Comparison of ENCODE assay signal across 25 cellular contexts in genomic region chr7:25382175-25382574, GRCh38.
A peak's percentile ranks its signal among the peaks of the same experiment; 100 is the strongest.
DNase-seq lines count a peak whose midpoint lies in the region; ATAC-seq and TF ChIP-seq lines count a peak whose summit lies in the region.
"Had no signal": no experiment of that assay in that cellular context is flagged by ENCODE, and none has a peak within 500 bp of the region (broad histone marks: within the 10 kb centered on the region; RNA-seq: fewer than 3 reads in every experiment).

No MANE protein-coding gene starts in this region.

- H3K27me3 Mint-ChIP-seq in MCF 10A (ENCODE audit: insufficient read depth, unreplicated experiment) = peaks cover 73% of the 10 kb centered on the region

- no peak overlapping the region for H3K4me3 ChIP-seq in breast epithelium
- H3K4me3 ChIP-seq: GM12878, GM23338, SJSA1 had no signal

- H3K4me3 Mint-ChIP-seq in MCF 10A (ENCODE audit: unreplicated experiment) = no peak overlapping the region
- H3K4me3 Mint-ChIP-seq: B cell, GM23338, H9 had no signal

- H3K4me1 ChIP-seq in breast epithelium = peaks cover 7 to 26% of the 10 kb centered on the region in 2 donors
- H3K4me1 ChIP-seq: SJSA1 had no signal

- BruUV-seq in MCF 10A (replicated peaks; lab: Mats Ljungman, UMichigan) = no TSS peak

- TF ChIP-seq CTCF in breast epithelium (IDR thresholded peaks at IDR 0.05) (no peak), MCF 10A (IDR thresholded peaks at IDR 0.05; ENCODE audit: unreplicated experiment) (no peak)

- POLR2A ChIA-PET in MCF 10A (lab: Yijun Ruan, JAX) = no interaction called here

- no peaks in the 10 kb centered on the region for H3K27me3 ChIP-seq in breast epithelium
- H3K27me3 ChIP-seq: SJSA1 had no signal

- intact Hi-C loops in breast epithelium (cut with DNase I; ENCODE audit: low total_unique reads) (loop anchor here (10.0 kb wide), 1 partner anchor 127 kb away; no protein-coding TSS in a partner anchor), MCF 10A (cut with micrococcal nuclease) (no loop called here)

- no peaks in the 10 kb centered on the region for H3K9me3 ChIP-seq in breast epithelium
- H3K9me3 ChIP-seq: SJSA1 had no signal

- no peak for TF ChIP-seq POLR2A in breast epithelium (IDR thresholded peaks at IDR 0.05)

- no peaks in the 10 kb centered on the region for H3K4me1 Mint-ChIP-seq in MCF 10A (ENCODE audit: insufficient read depth, unreplicated experiment)
- H3K4me1 Mint-ChIP-seq: B cell, CD14-positive monocyte had no signal

- no peaks in the 10 kb centered on the region for H3K36me3 ChIP-seq in breast epithelium
- H3K36me3 ChIP-seq: SJSA1 had no signal

- no peak overlapping the region for H3K27ac Mint-ChIP-seq in MCF 10A (ENCODE audit: low read depth, unreplicated experiment)
- H3K27ac Mint-ChIP-seq: B cell, CD14-positive monocyte, GM23338, H9 had no signal

- H3K27ac ChIP-seq in breast epithelium = peak overlapping the region; percentile 36 to 40
- H3K27ac ChIP-seq: 22Rv1, SJSA1 had no signal

- CTCF ChIA-PET in MCF 10A (lab: Yijun Ruan, JAX) = interaction anchor here (0.7 to 3.4 kb wide), 6 partner anchors 8 to 472 kb away, joined by 3 to 18 read pairs (median 4); no protein-coding TSS in a partner anchor

- H3K36me3 Mint-ChIP-seq in MCF 10A (ENCODE audit: insufficient read depth, unreplicated experiment) = no peaks in the 10 kb centered on the region
- H3K36me3 Mint-ChIP-seq: CD14-positive monocyte had no signal

- DNase-seq in breast epithelium (ENCODE audit: low spot score in 2 of 2) (no peak), MCF 10A (ENCODE audit: unreplicated experiment) (no peak), astrocyte of the hippocampus (ENCODE audit: low read depth, low spot score) (peak; percentile 41), kidney glomerular epithelial cell (lab: John Stamatoyannopoulos, UW) (peak; percentile 18), RKO (ENCODE audit: low spot score) (no peak)
- DNase-seq in activated T-cell treated with anti-CD3 and anti-CD28 coated beads, Interleukin-2, amount 50 U/mL, for 1 hour = no peak
- DNase-seq: Calu3; DMS53; H9; KBM-7; MM.1S; NCI-H2081; NCI-H2227 treated with DMSO at 0.1 percent for 48 hours; NCI-H748 treated with DMSO at 0.1 percent for 48 hours; NK-92 treated with Interleukin-12 subunit alpha and Interleukin-12 subunit beta, amount 100 ng/mL, for 24 hours; PC-3; Right ventricle myocardium superior had no signal

- H3K9me3 Mint-ChIP-seq in MCF 10A (ENCODE audit: unreplicated experiment) = no peaks in the 10 kb centered on the region
- H3K9me3 Mint-ChIP-seq: CD14-positive monocyte, GM23338, H9 had no signal

- ATAC-seq in GM21723 (IDR thresholded peaks at IDR 0.05; ENCODE audit: unreplicated experiment) (no peak), HG03196 (IDR thresholded peaks at IDR 0.05; ENCODE audit: unreplicated experiment) (no peak)
- ATAC-seq: GM12878, GM23338, PC-3 had no signal

Comparison
In these comparisons a context has a peak if more than half of its experiments do, and no peak if none do; other contexts are left out.
1. DNase-seq: peak in astrocyte of the hippocampus (single experiment) and kidney glomerular epithelial cell (single experiment); none in breast epithelium (0 of 2), MCF 10A (single experiment), RKO (single experiment) and activated T-cell treated with anti-CD3 and anti-CD28 coated beads, Interleukin-2, amount 50 U/mL, for 1 hour (single experiment).